ENCODE assay signal across 11 cellular contexts in the genomic region with DNA sequence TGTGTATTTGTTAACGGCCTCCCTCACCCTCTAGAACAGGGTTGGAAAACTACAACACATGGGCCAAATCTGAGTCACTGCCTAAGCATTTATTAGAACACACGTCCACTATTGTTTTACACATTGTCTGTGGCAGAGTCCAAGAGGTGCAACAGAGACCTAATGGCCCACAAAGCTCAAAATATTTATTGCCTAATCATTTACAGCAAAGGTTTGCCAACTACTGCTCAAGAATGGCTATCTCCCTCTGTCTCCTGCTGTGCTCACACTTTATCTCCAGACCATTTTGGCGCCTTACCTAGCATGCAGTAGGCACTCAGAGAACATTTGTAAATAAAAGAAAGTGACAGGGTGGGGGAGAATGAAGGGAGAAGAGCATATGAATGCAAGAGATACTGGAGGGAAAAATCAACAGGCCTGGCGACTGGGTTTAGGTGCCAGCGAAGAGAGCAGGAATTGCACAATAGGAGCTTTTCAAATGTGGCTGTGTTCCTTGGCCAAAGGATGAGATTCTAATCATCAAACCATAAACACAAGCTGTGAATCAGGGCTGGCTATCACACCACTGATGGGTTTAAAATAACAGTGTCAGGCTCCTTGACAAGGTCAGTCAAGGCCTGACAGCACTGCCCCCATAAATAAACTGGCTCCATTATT.
A peak's percentile ranks its signal among the peaks of the same experiment; 100 is the strongest.
DNase-seq lines count a peak whose midpoint lies in the region; ATAC-seq, FAIRE-seq and TF ChIP-seq lines count a peak whose summit lies in the region.
"Had no signal": no experiment of that assay in that cellular context is flagged by ENCODE, and none has a peak within 500 bp of the region (broad histone marks: within the 10 kb centered on the region; RNA-seq: fewer than 3 reads in every experiment).

No MANE protein-coding gene starts in this region.

- H3K4me3 ChIP-seq in bronchial epithelial cell (ENCODE audit: low read depth, low read length) (no peak overlapping the region), left lung (no peak overlapping the region), aorta (ENCODE audit: low read length in 2 of 2) (no peak overlapping the region)

- no peak overlapping the region for H3K27ac ChIP-seq in left lung
- no peak overlapping the region for H3K27ac ChIP-seq in aorta (ENCODE audit: low read depth in 1 of 2, low read length in 2 of 2)

- 51 to 56% methylated on average over 5 of the region's 5 CpGs for WGBS in aorta, 2 donors

- no peaks in the 10 kb centered on the region for H3K27me3 ChIP-seq in bronchial epithelial cell (ENCODE audit: control insufficient read depth, insufficient read depth, low read length)
- no peaks in the 10 kb centered on the region for H3K27me3 ChIP-seq in left lung
- no peaks in the 10 kb centered on the region for H3K27me3 ChIP-seq in aorta (ENCODE audit: control insufficient read depth in 1 of 2, insufficient read depth in 2 of 2, low read length in 1 of 2)

- FAIRE-seq in bronchial epithelial cell (lab: Jason Lieb, UNC): no peak
- FAIRE-seq: A204.1 had no signal

- DNase-seq in SIG-M5 treated with dmso at 0.1 percent for 504 hours (lab: John Stamatoyannopoulos, UW; ENCODE audit: unreplicated experiment) (peak; percentile 19), SIG-M5 (lab: John Stamatoyannopoulos, UW) (no peak), bronchial epithelial cell (ENCODE audit: low read depth) (peak; percentile 56), left lung (no peak), aorta (no peak), mesenteric fat pad (ENCODE audit: low spot score) (no peak)
- DNase-seq in stimulated activated CD4-positive, alpha-beta T cell treated with anti-CD3 and anti-CD28 coated beads, Interleukin-2, amount 100 ng/mL, for 24 hours: no peak
- DNase-seq: activated naive CD4-positive, alpha-beta T cell treated with anti-CD3 and anti-CD28 coated beads, Interleukin-2, amount 10 ng/mL, durations not matched to agents 7 days and 5 days; NCI-H2227 treated with DMSO at 0.1 percent for 48 hours had no signal

- ATAC-seq in left lung: peak; percentile 66
- ATAC-seq in aorta (ENCODE audit: low FRiP score): peak; percentile 63
- no peak for ATAC-seq in GM21447 (IDR thresholded peaks at IDR 0.05; ENCODE audit: unreplicated experiment)

- H3K36me3 ChIP-seq in bronchial epithelial cell (ENCODE audit: control insufficient read depth, insufficient read depth, low read length) (no peaks in the 10 kb centered on the region), left lung (no peaks in the 10 kb centered on the region), aorta (ENCODE audit: control insufficient read depth in 1 of 2, insufficient read depth in 2 of 2, low read length in 1 of 2) (no peaks in the 10 kb centered on the region)

- intact Hi-C loops in left lung (cut with DNase I) (no loop called here), aorta (cut with DNase I) (no loop called here)

- H3K4me1 ChIP-seq in left lung: peaks cover 0 to 15% of the 10 kb centered on the region in 2 donors
- no peaks in the 10 kb centered on the region for H3K4me1 ChIP-seq in aorta (ENCODE audit: control insufficient read depth in 1 of 2, insufficient read depth in 2 of 2, low read length in 2 of 2)

- H3K9me3 ChIP-seq in left lung (no peaks in the 10 kb centered on the region), aorta (ENCODE audit: control insufficient read depth, low read length) (no peaks in the 10 kb centered on the region)

- TF ChIP-seq CTCF in bronchial epithelial cell (IDR thresholded peaks at IDR 0.05; ENCODE audit: insufficient read depth, low read length, severe bottlenecking) (no peak), left lung (IDR thresholded peaks at IDR 0.05) (no peak)

Comparison
In these comparisons a context has a peak if more than half of its experiments do, and no peak if none do; other contexts are left out.
1. DNase-seq: peak in SIG-M5 treated with dmso at 0.1 percent for 504 hours (single experiment) and bronchial epithelial cell (single experiment); none in SIG-M5 (single experiment), left lung (0 of 2), aorta (0 of 2), stimulated activated CD4-positive, alpha-beta T cell treated with anti-CD3 and anti-CD28 coated beads, Interleukin-2, amount 100 ng/mL, for 24 hours (0 of 2) and mesenteric fat pad (single experiment).